In genomic region chr9:21542780-21543179, GRCh38 we compare ENCODE assay signal across 28 cellular contexts.
DNase-seq lines count a peak whose midpoint lies in the region; ATAC-seq, FAIRE-seq and TF ChIP-seq lines count a peak whose summit lies in the region.
"Had no signal": no experiment of that assay in that cellular context is flagged by ENCODE, and none has a peak within 500 bp of the region (broad histone marks: within the 10 kb centered on the region; RNA-seq: fewer than 3 reads in every experiment).

No MANE protein-coding gene starts in this region.

- no peak overlapping the region for H3K4me3 Mint-ChIP-seq in H9
- peak overlapping the region; percentile 56 for H3K4me3 Mint-ChIP-seq in osteocyte (ENCODE audit: unreplicated experiment)
- H3K4me3 Mint-ChIP-seq: activated CD4-positive, alpha-beta T cell treated with anti-CD3 and anti-CD28 coated beads for 36 hours; activated CD8-positive, alpha-beta memory T cell treated with anti-CD3 and anti-CD28 coated beads, Interleukin-2, amount 10 ng/mL, durations not matched to agents 7 days and 5 days; activated naive CD8-positive, alpha-beta T cell; activated T-helper 1 cell treated with anti-CD3 and anti-CD28 coated beads, Interleukin-12 subunit alpha, Interleukin-12 subunit beta, Interleukin-2, Interleukin-4 antibody, amounts not matched to agents 30 ng/mL and 10 ng/mL and 1 ng/mL, durations not matched to agents 14 hours and 24 hours and 36 hours; brain; naive thymus-derived CD8-positive, alpha-beta T cell had no signal

- no peaks in the 10 kb centered on the region; the same call in 1 of the 2 replicates for H3K79me2 ChIP-seq in H9 (ENCODE audit: insufficient read depth, low read length)
- H3K79me2 ChIP-seq in Karpas-422 (ENCODE audit: low read length), result no peaks in the 10 kb centered on the region

- no peaks in the 10 kb centered on the region for H4K20me1 ChIP-seq in H9 (ENCODE audit: control insufficient read depth, insufficient read depth, insufficient read length)
- H4K20me1 ChIP-seq in Karpas-422 (ENCODE audit: insufficient read depth, low read depth, low read length), result no peaks in the 10 kb centered on the region

- H3K4ac ChIP-seq in H9 (ENCODE audit: low read depth, low read length), result no peak overlapping the region

- H3K9me3 ChIP-seq in H9 (ENCODE audit: control insufficient read depth, low read depth, low read length), result no peaks in the 10 kb centered on the region
- H3K9me3 ChIP-seq in Karpas-422 (ENCODE audit: low read length), result no peaks in the 10 kb centered on the region
- H3K9me3 ChIP-seq: stomach, upper lobe of right lung had no signal

- TF ChIP-seq CTCF in H9 (conservative IDR thresholded peaks at IDR 0.05), result no peak
- TF ChIP-seq CTCF in osteocyte (IDR thresholded peaks at IDR 0.05), result no peak

- H2BK5ac ChIP-seq in H9 (ENCODE audit: insufficient read length, low read length), result no peak overlapping the region

- H2AFZ ChIP-seq in H9 (ENCODE audit: low read length) (no peak overlapping the region), Karpas-422 (ENCODE audit: low read length) (no peak overlapping the region)

- no peak for DNase-seq in H9
- peak; percentile 37 for DNase-seq in RCC 7860 (ENCODE audit: low spot score)
- no peak for DNase-seq in epithelial cell of prostate (ENCODE audit: low read depth, low spot score)
- no peak for DNase-seq in osteocyte (ENCODE audit: extremely low spot score, unreplicated experiment)
- DNase-seq in GM12892 (ENCODE audit: insufficient read length), result no peak
- no peak for DNase-seq in erythroblast (lab: John Stamatoyannopoulos, UW)
- DNase-seq in Karpas-422, result no peak
- DNase-seq: activated CD4-positive, alpha-beta T cell treated with anti-CD3 and anti-CD28 coated beads for 36 hours; activated CD8-positive, alpha-beta memory T cell treated with anti-CD3 and anti-CD28 coated beads, Interleukin-2, amount 10 ng/mL, durations not matched to agents 7 days and 5 days; cortex of kidney; DMS79 treated with DMSO at 0.1 percent for 48 hours; H7; hypothalamus; kidney; naive thymus-derived CD8-positive, alpha-beta T cell; NCI-H1417 treated with DMSO at 0.1 percent for 48 hours; NCI-H2107; NCI-H524; posterior cingulate gyrus; Right ventricle myocardium superior; stomach; SW 1271; upper lobe of right lung had no signal

- no peak overlapping the region for H4K8ac ChIP-seq in H9 (replicated peaks; ENCODE audit: insufficient read length, low read depth, low read length)

- no peaks in the 10 kb centered on the region for H3K23me2 ChIP-seq in H9 (ENCODE audit: insufficient read length, low read depth, low read length, poor library complexity, severe bottlenecking)

- no peak for ATAC-seq in HG03025 (IDR thresholded peaks at IDR 0.05; ENCODE audit: low FRiP score, unreplicated experiment)
- ATAC-seq: activated CD4-positive, alpha-beta T cell treated with anti-CD3 and anti-CD28 coated beads for 36 hours; activated CD8-positive, alpha-beta memory T cell treated with anti-CD3 and anti-CD28 coated beads, Interleukin-2, amount 10 ng/mL, durations not matched to agents 7 days and 5 days; naive thymus-derived CD8-positive, alpha-beta T cell; upper lobe of right lung had no signal

- H4K5ac ChIP-seq in H9 (ENCODE audit: insufficient read length, low read depth, low read length), result no peak overlapping the region

- H3K36me3 Mint-ChIP-seq in H9 (ENCODE audit: insufficient read depth in 1 of 3, low read depth in 3 of 3) (peaks cover 12 to 16% (median 12%) of the 10 kb centered on the region in 3 experiments), osteocyte (ENCODE audit: unreplicated experiment) (no peaks in the 10 kb centered on the region)
- H3K36me3 Mint-ChIP-seq: activated CD8-positive, alpha-beta memory T cell treated with anti-CD3 and anti-CD28 coated beads, Interleukin-2, amount 10 ng/mL, durations not matched to agents 7 days and 5 days; brain had no signal

- H3K36me3 ChIP-seq in Karpas-422 (ENCODE audit: insufficient read depth, low read length), result no peaks in the 10 kb centered on the region
- H3K36me3 ChIP-seq: stomach, upper lobe of right lung had no signal

- no peak overlapping the region for H3K14ac ChIP-seq in H9 (ENCODE audit: insufficient read depth, low read length)

- no peak overlapping the region for H2BK12ac ChIP-seq in H9 (ENCODE audit: insufficient read length, low read depth, low read length)

- FAIRE-seq in RCC 7860 (lab: Jason Lieb, UNC), result peak; percentile 73
- FAIRE-seq in GM12892 (lab: Jason Lieb, UNC), result no peak
- FAIRE-seq: kidney, TTC549 had no signal

- no peak overlapping the region for H2AK5ac ChIP-seq in H9 (ENCODE audit: insufficient read length, low read length)

- H4K91ac ChIP-seq in H9 (ENCODE audit: insufficient read length, low read depth, low read length), result no peak overlapping the region

- no peak overlapping the region for H3K4me2 ChIP-seq in H9 (ENCODE audit: insufficient read depth, insufficient read length, low read length)
- H3K4me2 ChIP-seq in Karpas-422 (ENCODE audit: low read depth, low read length, poor library complexity, severe bottlenecking), result no peak overlapping the region

- no peak overlapping the region for H3K9ac ChIP-seq in H9 (ENCODE audit: extremely low read depth, insufficient read length, low read length)
- no peak overlapping the region for H3K9ac ChIP-seq in Karpas-422 (ENCODE audit: low read length)

- H2BK20ac ChIP-seq in H9 (ENCODE audit: low read depth, low read length, poor library complexity, severe bottlenecking), result no peak overlapping the region

- H3K27me3 ChIP-seq in H9 (ENCODE audit: insufficient read depth, low read length), result no peaks in the 10 kb centered on the region
- no peaks in the 10 kb centered on the region for H3K27me3 ChIP-seq in Karpas-422 (ENCODE audit: low read length)
- H3K27me3 ChIP-seq: stomach had no signal

- TF ChIP-seq POLR2A in GM12892 (IDR thresholded peaks at IDR 0.05; ENCODE audit: low read depth, low read length) (no peak), erythroblast (IDR thresholded peaks at IDR 0.05; ENCODE audit: low read length) (no peak)

- no peak overlapping the region for H3K18ac ChIP-seq in H9 (ENCODE audit: insufficient read length, low read depth, low read length)

- H3K23ac ChIP-seq in H9 (ENCODE audit: insufficient read length, low read depth, low read length), result no peak overlapping the region

- H3K27ac Mint-ChIP-seq in H9, result peak overlapping the region; percentile 78 to 90 (median 90); a peak in 6 of 7 replicates
- peak overlapping the region; percentile 84 for H3K27ac Mint-ChIP-seq in osteocyte (ENCODE audit: unreplicated experiment)
- H3K27ac Mint-ChIP-seq: activated CD4-positive, alpha-beta T cell treated with anti-CD3 and anti-CD28 coated beads for 36 hours; activated CD8-positive, alpha-beta memory T cell treated with anti-CD3 and anti-CD28 coated beads, Interleukin-2, amount 10 ng/mL, durations not matched to agents 7 days and 5 days; activated naive CD8-positive, alpha-beta T cell; activated T-helper 1 cell treated with anti-CD3 and anti-CD28 coated beads, Interleukin-12 subunit alpha, Interleukin-12 subunit beta, Interleukin-2, Interleukin-4 antibody, amounts not matched to agents 30 ng/mL and 10 ng/mL and 1 ng/mL, durations not matched to agents 14 hours and 24 hours and 36 hours; brain; naive thymus-derived CD8-positive, alpha-beta T cell had no signal

- H3K79me1 ChIP-seq in H9 (ENCODE audit: insufficient read depth, low read depth, low read length, poor library complexity, severe bottlenecking), result no peaks in the 10 kb centered on the region

- H3K4me1 ChIP-seq in H9 (ENCODE audit: insufficient read depth, low read length) (peaks cover 2% of the 10 kb centered on the region; the same call in 1 of the 2 replicates), Karpas-422 (ENCODE audit: low read length) (no peaks in the 10 kb centered on the region)
- H3K4me1 ChIP-seq: upper lobe of right lung had no signal

- WGBS in H9 (ENCODE audit: extremely low coverage, insufficient read length, low lambda C conversion rate), result no CpG with 5 or more reads among the region's 2 CpGs

- H3K27ac ChIP-seq in H9 (ENCODE audit: insufficient read length, low read depth, low read length), result no peak overlapping the region
- peak overlapping the region; percentile 96 for H3K27ac ChIP-seq in epithelial cell of prostate
- no peak overlapping the region for H3K27ac ChIP-seq in Karpas-422 (ENCODE audit: low read length)
- H3K27ac ChIP-seq: upper lobe of right lung had no signal

- H3K9me3 Mint-ChIP-seq in H9 (peaks cover 8 to 15% of the 10 kb centered on the region in 2 experiments), osteocyte (ENCODE audit: unreplicated experiment) (no peaks in the 10 kb centered on the region)

- H3K4me1 Mint-ChIP-seq in H9, result peaks cover 9 to 13% of the 10 kb centered on the region in 2 experiments
- peaks cover 13% of the 10 kb centered on the region for H3K4me1 Mint-ChIP-seq in osteocyte (ENCODE audit: unreplicated experiment)
- H3K4me1 Mint-ChIP-seq: brain had no signal

- H2BK15ac ChIP-seq in H9 (ENCODE audit: low read depth, low read length), result no peak overlapping the region

- H3K27me3 Mint-ChIP-seq in H9 (ENCODE audit: low read depth) (no peaks in the 10 kb centered on the region), osteocyte (ENCODE audit: unreplicated experiment) (no peaks in the 10 kb centered on the region)
- H3K27me3 Mint-ChIP-seq: activated CD4-positive, alpha-beta T cell treated with anti-CD3 and anti-CD28 coated beads for 36 hours; activated CD8-positive, alpha-beta memory T cell treated with anti-CD3 and anti-CD28 coated beads, Interleukin-2, amount 10 ng/mL, durations not matched to agents 7 days and 5 days; activated naive CD8-positive, alpha-beta T cell; brain; naive thymus-derived CD8-positive, alpha-beta T cell had no signal

- no peak overlapping the region for H2BK120ac ChIP-seq in H9 (ENCODE audit: low read depth, low read length, poor library complexity, severe bottlenecking)

- H3K56ac ChIP-seq in H9 (ENCODE audit: insufficient read length, low read depth, low read length), result no peak overlapping the region

- H3K9me2 ChIP-seq in Karpas-422 (replicated peaks; ENCODE audit: insufficient read depth, low read length), result no peaks in the 10 kb centered on the region

- no peak overlapping the region for H3K4me3 ChIP-seq in Karpas-422 (ENCODE audit: low read length)
- H3K4me3 ChIP-seq: stomach, upper lobe of right lung had no signal

- H3T11ph ChIP-seq in H9 (ENCODE audit: low read length), result no peak overlapping the region
